In the genomic region with DNA sequence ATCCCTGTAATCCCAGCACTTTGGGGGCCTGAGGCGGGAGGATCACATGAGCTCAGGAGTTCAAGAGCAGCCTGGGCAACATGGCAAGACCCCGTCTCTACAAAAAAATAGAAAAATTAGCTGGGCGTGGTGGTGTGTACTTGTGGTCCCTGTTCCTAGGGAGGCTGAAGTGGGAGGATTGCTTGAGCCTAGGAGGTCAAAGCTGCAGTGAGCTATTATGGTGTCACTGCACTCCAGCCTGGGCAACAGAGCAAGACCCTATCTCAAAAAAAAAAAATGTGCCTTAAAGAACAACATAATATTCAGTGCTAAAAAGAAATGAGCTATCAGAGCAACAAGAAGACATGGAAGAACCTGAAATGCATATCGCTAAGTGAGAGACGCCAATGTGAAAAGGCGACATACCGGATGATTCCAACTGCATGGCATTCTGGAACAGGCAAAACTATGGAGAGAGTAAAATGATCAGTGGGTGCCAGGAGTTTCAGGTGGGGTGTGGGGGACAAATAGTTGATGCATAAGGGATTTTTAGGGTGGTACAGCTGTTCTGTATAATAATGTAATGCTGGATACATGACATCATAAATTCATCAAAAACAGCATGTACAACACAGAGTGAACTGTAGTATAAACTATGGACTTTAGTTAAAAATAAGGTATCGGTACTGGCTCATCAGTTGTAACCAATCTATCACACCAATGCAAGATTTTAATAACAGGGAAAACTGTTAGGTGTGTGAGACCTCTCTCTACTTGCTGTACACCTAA, we compare ENCODE assay signal across 8 cellular contexts.
A peak's percentile ranks its signal among the peaks of the same experiment; 100 is the strongest.
DNase-seq lines count a peak whose midpoint lies in the region; ATAC-seq and TF ChIP-seq lines count a peak whose summit lies in the region.

No MANE protein-coding gene starts in this region.

- no peaks in the 10 kb centered on the region for H3K27me3 Mint-ChIP-seq in activated CD8-positive, alpha-beta memory T cell treated with anti-CD3 and anti-CD28 coated beads, Interleukin-2, amount 10 ng/mL, durations not matched to agents 7 days and 5 days
- no peaks in the 10 kb centered on the region for H3K27me3 Mint-ChIP-seq in activated CD8-positive, alpha-beta T cell treated with anti-CD3 and anti-CD28 coated beads, Interleukin-2, amount 10 ng/mL, durations not matched to agents 7 days and 5 days (ENCODE audit: low read depth)

- H3K27me3 ChIP-seq in right cardiac atrium (ENCODE audit: control insufficient read depth, insufficient read depth), result no peaks in the 10 kb centered on the region
- H3K27me3 ChIP-seq in suprapubic skin, result no peaks in the 10 kb centered on the region

- H3K4me1 Mint-ChIP-seq in activated CD8-positive, alpha-beta memory T cell treated with anti-CD3 and anti-CD28 coated beads, Interleukin-2, amount 10 ng/mL, durations not matched to agents 7 days and 5 days, result peaks cover 71% of the 10 kb centered on the region
- peaks cover 70% of the 10 kb centered on the region for H3K4me1 Mint-ChIP-seq in activated CD8-positive, alpha-beta T cell treated with anti-CD3 and anti-CD28 coated beads, Interleukin-2, amount 10 ng/mL, durations not matched to agents 7 days and 5 days (ENCODE audit: low read depth)

- H3K4me1 ChIP-seq in right cardiac atrium (ENCODE audit: control insufficient read depth, insufficient read depth, low read length), result peaks cover 10% of the 10 kb centered on the region
- H3K4me1 ChIP-seq in suprapubic skin, result peaks cover 52% of the 10 kb centered on the region

- intact Hi-C loops in right cardiac atrium (cut with DNase I) (no loop called here), posterior vena cava (cut with DNase I) (no loop called here)

- H3K9me3 Mint-ChIP-seq in activated CD8-positive, alpha-beta memory T cell treated with anti-CD3 and anti-CD28 coated beads, Interleukin-2, amount 10 ng/mL, durations not matched to agents 7 days and 5 days (ENCODE audit: low read depth), result no peaks in the 10 kb centered on the region
- H3K9me3 Mint-ChIP-seq in activated CD8-positive, alpha-beta T cell treated with anti-CD3 and anti-CD28 coated beads, Interleukin-2, amount 10 ng/mL, durations not matched to agents 7 days and 5 days (ENCODE audit: insufficient read depth), result no peaks in the 10 kb centered on the region

- no peaks in the 10 kb centered on the region for H3K36me3 ChIP-seq in suprapubic skin

- POLR2A ChIA-PET in activated CD8-positive, alpha-beta T cell treated with anti-CD3 and anti-CD28 coated beads, Interleukin-2, amount 10 ng/mL, durations not matched to agents 7 days and 5 days (lab: Charles Lee), result interaction anchor here (0.5 to 1.1 kb wide), 5 partner anchors 27 to 621 kb away, joined by 3 to 6 read pairs (median 4); partner anchors contain the start of gene ATXN1

- CTCF ChIA-PET in activated CD8-positive, alpha-beta memory T cell treated with anti-CD3 and anti-CD28 coated beads, Interleukin-2, amount 10 ng/mL, durations not matched to agents 7 days and 5 days (lab: Charles Lee), result interaction anchor here (0.8 to 5.0 kb wide), 15 partner anchors 10 to 643 kb away, joined by 3 to 35 read pairs (median 3); partner anchors contain the start of gene ATXN1
- CTCF ChIA-PET in activated CD8-positive, alpha-beta T cell treated with anti-CD3 and anti-CD28 coated beads, Interleukin-2, amount 10 ng/mL, durations not matched to agents 7 days and 5 days (lab: Charles Lee), result interaction anchor here (0.8 to 9.4 kb wide), 18 partner anchors 10 to 768 kb away, joined by 3 to 109 read pairs (median 4); partner anchors contain the start of genes ATXN1 and GMPR

- H3K27ac ChIP-seq in right cardiac atrium (ENCODE audit: low read length) (peak overlapping the region; percentile 61), suprapubic skin (peak overlapping the region; percentile 94)

- 95% methylated on average over 8 of the region's 8 CpGs for WGBS in right cardiac atrium
- WGBS in suprapubic skin, result 90% methylated on average over 8 of the region's 8 CpGs

- DNase-seq in activated CD8-positive, alpha-beta memory T cell treated with anti-CD3 and anti-CD28 coated beads, Interleukin-2, amount 10 ng/mL, durations not matched to agents 7 days and 5 days, result no peak
- no peak for DNase-seq in activated CD8-positive, alpha-beta memory T cell treated with anti-CD3 and anti-CD28 coated beads, Interleukin-2, amount 50 U/mL, for 48 hours
- no peak for DNase-seq in activated CD8-positive, alpha-beta T cell treated with anti-CD3 and anti-CD28 coated beads, Interleukin-2, amount 10 ng/mL, durations not matched to agents 7 days and 5 days
- no peak for DNase-seq in right cardiac atrium
- DNase-seq in suprapubic skin (ENCODE audit: low spot score in 2 of 2), result no peak
- no peak for DNase-seq in posterior vena cava (ENCODE audit: low spot score)
- no peak for DNase-seq in NCI-H748 (lab: John Stamatoyannopoulos, UW; ENCODE audit: unreplicated experiment)

- TF ChIP-seq POLR2A in suprapubic skin (IDR thresholded peaks at IDR 0.05), result no peak

- no peaks in the 10 kb centered on the region for H3K9me3 ChIP-seq in right cardiac atrium (ENCODE audit: control insufficient read depth, low read length)
- H3K9me3 ChIP-seq in suprapubic skin, result no peaks in the 10 kb centered on the region

- TF ChIP-seq EP300 in suprapubic skin (IDR thresholded peaks at IDR 0.05), result no peak

- H3K36me3 Mint-ChIP-seq in activated CD8-positive, alpha-beta memory T cell treated with anti-CD3 and anti-CD28 coated beads, Interleukin-2, amount 10 ng/mL, durations not matched to agents 7 days and 5 days, result peaks cover 2% of the 10 kb centered on the region
- H3K36me3 Mint-ChIP-seq in activated CD8-positive, alpha-beta T cell treated with anti-CD3 and anti-CD28 coated beads, Interleukin-2, amount 10 ng/mL, durations not matched to agents 7 days and 5 days (ENCODE audit: low read depth), result peaks cover 15% of the 10 kb centered on the region

- no peak for TF ChIP-seq CTCF in suprapubic skin (IDR thresholded peaks at IDR 0.05)

- peak overlapping the region; percentile 66 for H3K4me3 Mint-ChIP-seq in activated CD8-positive, alpha-beta memory T cell treated with anti-CD3 and anti-CD28 coated beads, Interleukin-2, amount 10 ng/mL, durations not matched to agents 7 days and 5 days
- peak overlapping the region; percentile 61 for H3K4me3 Mint-ChIP-seq in activated CD8-positive, alpha-beta T cell treated with anti-CD3 and anti-CD28 coated beads, Interleukin-2, amount 10 ng/mL, durations not matched to agents 7 days and 5 days

- H3K4me3 ChIP-seq in right cardiac atrium (ENCODE audit: low read length) (no peak overlapping the region), suprapubic skin (no peak overlapping the region)

- ATAC-seq in activated CD8-positive, alpha-beta memory T cell treated with anti-CD3 and anti-CD28 coated beads, Interleukin-2, amount 10 ng/mL, durations not matched to agents 7 days and 5 days, result no peak
- no peak for ATAC-seq in activated CD8-positive, alpha-beta T cell treated with anti-CD3 and anti-CD28 coated beads, Interleukin-2, amount 10 ng/mL, durations not matched to agents 7 days and 5 days
- ATAC-seq in right cardiac atrium (no peak), HG02870 (IDR thresholded peaks at IDR 0.05; ENCODE audit: unreplicated experiment) (no peak)

- H3K27ac Mint-ChIP-seq in activated CD8-positive, alpha-beta memory T cell treated with anti-CD3 and anti-CD28 coated beads, Interleukin-2, amount 10 ng/mL, durations not matched to agents 7 days and 5 days, result peak overlapping the region; percentile 91
- peak overlapping the region; percentile 94 for H3K27ac Mint-ChIP-seq in activated CD8-positive, alpha-beta T cell treated with anti-CD3 and anti-CD28 coated beads, Interleukin-2, amount 10 ng/mL, durations not matched to agents 7 days and 5 days
